8 cellular contexts compared by ENCODE assay signal in the genomic region with DNA sequence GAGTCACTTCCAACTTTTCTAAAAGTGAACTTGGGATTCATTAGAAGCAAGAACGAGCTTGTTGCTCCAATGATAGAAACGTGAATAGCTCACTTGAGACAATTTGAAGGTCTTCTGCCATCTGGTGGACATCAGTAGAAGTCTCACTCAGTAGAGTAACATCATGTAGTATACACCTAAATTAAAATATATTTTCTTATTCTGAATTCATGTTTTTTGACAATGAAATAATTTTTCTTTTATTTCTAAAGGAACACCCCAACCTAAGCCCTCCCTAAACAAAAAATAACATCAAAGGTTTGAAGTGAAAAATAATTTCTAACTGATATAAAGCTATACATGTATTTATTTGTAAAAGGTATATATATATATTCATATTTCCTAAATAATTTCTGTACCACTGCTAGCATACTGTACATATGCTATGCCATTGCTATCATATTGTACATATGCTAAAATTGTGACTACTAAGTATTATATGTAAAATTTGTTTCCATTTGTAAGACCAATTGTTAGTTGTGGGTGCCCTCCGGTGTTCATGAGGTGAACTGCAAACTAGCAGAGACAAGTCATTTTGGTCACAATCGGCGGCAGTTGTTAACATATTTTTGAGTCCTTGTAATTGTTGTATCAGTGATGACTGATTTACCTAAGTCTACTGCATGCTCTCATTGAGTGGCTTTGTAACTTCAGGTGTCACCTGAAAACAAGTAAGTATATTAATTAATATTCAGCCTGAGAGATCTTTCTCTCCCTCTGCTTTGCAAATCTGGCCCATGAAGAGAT.
DNase-seq lines count a peak whose midpoint lies in the region; ATAC-seq, FAIRE-seq and TF ChIP-seq lines count a peak whose summit lies in the region.

No MANE protein-coding gene starts in this region.

- H3K9me2 ChIP-seq in SU-DHL-6 (replicated peaks; ENCODE audit: insufficient read depth, low read length), result no peaks in the 10 kb centered on the region

- no peak overlapping the region for H3K9ac ChIP-seq in SU-DHL-6 (ENCODE audit: low read length)
- no peak overlapping the region for H3K9ac ChIP-seq in kidney (ENCODE audit: low read length in 2 of 2)

- intact Hi-C loops in kidney (cut with DNase I), result no loop called here

- TF ChIP-seq CTCF in AG09309 (IDR thresholded peaks at IDR 0.05; ENCODE audit: control insufficient read depth, insufficient read depth, low read depth, low read length, missing control alignments), result peak; percentile 71
- peak; percentile 83 for TF ChIP-seq CTCF in SU-DHL-6 (IDR thresholded peaks at IDR 0.05; ENCODE audit: insufficient read depth, low read length, poor library complexity, severe bottlenecking)
- TF ChIP-seq CTCF in cardiac fibroblast (IDR thresholded peaks at IDR 0.05; ENCODE audit: low read depth, low read length), result peak; percentile 75
- TF ChIP-seq CTCF in kidney (IDR thresholded peaks at IDR 0.05; ENCODE audit: borderline replicate concordance, extremely low read depth, insufficient read depth), result peak; percentile 60

- H2AFZ ChIP-seq in SU-DHL-6 (ENCODE audit: low read depth, low read length, severe bottlenecking), result no peak overlapping the region

- 0 out of 2 replicates have a peak, but pooled peaks cover 4% of the 10 kb centered on the region for H4K20me1 ChIP-seq in SU-DHL-6 (ENCODE audit: low read depth, low read length)

- ATAC-seq in GM18511 (IDR thresholded peaks at IDR 0.05; ENCODE audit: unreplicated experiment) (peak; percentile 99), HG02885 (IDR thresholded peaks at IDR 0.05; ENCODE audit: poor library complexity, unreplicated experiment) (peak; percentile 96)

- H3K36me3 ChIP-seq in SU-DHL-6 (ENCODE audit: low read length), result no peaks in the 10 kb centered on the region
- no peaks in the 10 kb centered on the region for H3K36me3 ChIP-seq in kidney (ENCODE audit: control insufficient read depth in 1 of 2, insufficient read depth in 2 of 2, low read length in 2 of 2)

- no peaks in the 10 kb centered on the region for H3K4me1 ChIP-seq in kidney (ENCODE audit: control insufficient read depth in 1 of 2, insufficient read depth in 1 of 2, low read depth in 1 of 2, low read length in 2 of 2)

- H3K4me3 ChIP-seq in AG09309 (ENCODE audit: control insufficient read depth, low read depth, low read length), result no peak overlapping the region
- H3K4me3 ChIP-seq in SU-DHL-6 (ENCODE audit: insufficient read depth, low read length, poor library complexity, severe bottlenecking), result no peak overlapping the region
- no peak overlapping the region for H3K4me3 ChIP-seq in cardiac fibroblast (replicated peaks in 1 of 2; ENCODE audit: low read depth in 2 of 2, low read length in 2 of 2)
- no peak overlapping the region for H3K4me3 ChIP-seq in kidney (ENCODE audit: low read length in 2 of 2)

- no peaks in the 10 kb centered on the region for H3K9me3 ChIP-seq in SU-DHL-6 (ENCODE audit: insufficient read depth, low read length)
- H3K9me3 ChIP-seq in kidney (ENCODE audit: control insufficient read depth in 1 of 2, low read length in 2 of 2), result no peaks in the 10 kb centered on the region

- DNase-seq in AG09309 (ENCODE audit: low read depth) (peak; percentile 63), NCI-H128 (lab: John Stamatoyannopoulos, UW; ENCODE audit: unreplicated experiment) (peak; percentile 48), cardiac fibroblast (ENCODE audit: low read depth in 2 of 2) (peak; percentile 89 to 90), kidney (no peak)
- peak; percentile 32 for DNase-seq in stimulated activated CD4-positive, alpha-beta T cell treated with anti-CD3 and anti-CD28 coated beads, Interleukin-4, amount 100 ng/mL, for 24 hours

- H3K27ac ChIP-seq in SU-DHL-6 (ENCODE audit: low read depth, low read length) (no peak overlapping the region), kidney (ENCODE audit: low read depth in 2 of 2, low read length in 2 of 2) (no peak overlapping the region)

- FAIRE-seq in kidney (lab: Jason Lieb, UNC), result peak; percentile 91

- H3F3A ChIP-seq in SU-DHL-6 (ENCODE audit: insufficient read depth), result no peaks in the 10 kb centered on the region

- no peaks in the 10 kb centered on the region for H3K79me2 ChIP-seq in SU-DHL-6 (ENCODE audit: insufficient read depth, low read length)

- no peaks in the 10 kb centered on the region for H3K27me3 ChIP-seq in SU-DHL-6 (ENCODE audit: low read length)

- no peak overlapping the region for H3K4me2 ChIP-seq in SU-DHL-6 (ENCODE audit: low read depth, low read length, poor library complexity, severe bottlenecking)
